Comparison of ENCODE assay signal across 21 cellular contexts in the genomic region with DNA sequence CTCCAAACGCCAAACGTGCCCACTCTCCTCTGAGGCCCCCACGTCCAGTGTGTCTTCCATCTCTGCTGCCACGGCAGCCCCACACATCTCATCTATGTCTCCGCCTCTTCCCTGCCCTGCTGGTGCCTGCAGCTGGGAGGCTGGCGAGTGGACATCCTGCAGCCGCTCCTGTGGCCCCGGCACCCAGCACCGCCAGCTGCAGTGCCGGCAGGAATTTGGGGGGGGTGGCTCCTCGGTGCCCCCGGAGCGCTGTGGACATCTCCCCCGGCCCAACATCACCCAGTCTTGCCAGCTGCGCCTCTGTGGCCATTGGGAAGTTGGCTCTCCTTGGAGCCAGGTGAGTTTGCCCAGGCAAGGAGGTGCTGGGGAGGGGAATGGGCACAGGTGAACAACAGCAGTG. TPM values are rescaled to one million over a fixed set of nuclear protein-coding genes. Genes with fewer than 3 reads are reported as not detected.
A peak's percentile ranks its signal among the peaks of the same experiment; 100 is the strongest.
DNase-seq lines count a peak whose midpoint lies in the region; ATAC-seq, FAIRE-seq and TF ChIP-seq lines count a peak whose summit lies in the region.
"Had no signal": no experiment of that assay in that cellular context is flagged by ENCODE, and none has a peak within 500 bp of the region (broad histone marks: within the 10 kb centered on the region; RNA-seq: fewer than 3 reads in every experiment).

No MANE protein-coding gene starts in this region.

- no peak for TF ChIP-seq EP300 in K562 (IDR thresholded peaks at IDR 0.05; ENCODE audit: low read length)

- H3K27ac ChIP-seq in BLaER1 (peak overlapping the region; percentile 38; the same call in 1 of the 2 replicates), K562 (ENCODE audit: extremely low read depth, low read depth, low read length) (no peak overlapping the region), neutrophil (peak overlapping the region; percentile 32)
- H3K27ac ChIP-seq: hepatocyte had no signal

- BruUV-seq in K562 (replicated peaks; lab: Mats Ljungman, UMichigan) = no TSS peak

- H3K9ac ChIP-seq in BLaER1 (no peak overlapping the region), K562 (ENCODE audit: insufficient read depth in 1 of 2, low read depth in 2 of 2, low read length in 2 of 2) (no peak overlapping the region)

- no peak for TF ChIP-seq CTCF in K562 (IDR thresholded peaks at IDR 0.05 in 2 of 3, conservative IDR thresholded peaks at IDR 0.05 in 1 of 3; ENCODE audit: insufficient read depth in 2 of 3, low read depth in 1 of 3, low read length in 3 of 3)
- TF ChIP-seq CTCF in neutrophil (IDR thresholded peaks at IDR 0.05) = no peak

- intact Hi-C loops in K562 (cut with micrococcal nuclease) = no loop called here

- H3K4me3 ChIP-seq in BLaER1 (no peak overlapping the region), K562 (no peak overlapping the region), neutrophil (ENCODE audit: low read depth in 1 of 2, low read length in 1 of 2) (no peak overlapping the region)
- H3K4me3 ChIP-seq: hepatocyte, lung had no signal

- ATAC-seq in K562 (no peak), GM18519 (IDR thresholded peaks at IDR 0.05; ENCODE audit: low FRiP score, unreplicated experiment) (no peak)
- ATAC-seq: T-cell had no signal

- in situ Hi-C loops in K562 (cut with MboI) = no loop called here

- no peak for TF ChIP-seq RAD21 in K562 (CRISPR knock-in tag; conservative IDR thresholded peaks at IDR 0.05 in 1 of 2, IDR thresholded peaks at IDR 0.05 in 1 of 2)

- peaks cover 56% of the 10 kb centered on the region for H3K79me2 ChIP-seq in K562 (ENCODE audit: control insufficient read depth, insufficient read depth, low read length)

- FAIRE-seq in K562 (lab: Jason Lieb, UNC) = no peak
- FAIRE-seq: islet of Langerhans had no signal

- 89% methylated on average over 14 of the region's 15 CpGs for WGBS in K562 (ENCODE audit: insufficient coverage, low coverage, missing lambda C conversion rate)

- H4K20me1 ChIP-seq in BLaER1 = peaks cover 22% of the 10 kb centered on the region
- peaks cover 19% of the 10 kb centered on the region for H4K20me1 ChIP-seq in K562 (replicated peaks; ENCODE audit: control insufficient read depth, insufficient read depth, low read length)

- TF ChIP-seq POLR2A in K562 (conservative IDR thresholded peaks at IDR 0.05) = peak; percentile 34; the same call in 1 of the 2 replicates

- H3K4me1 ChIP-seq in BLaER1 (peaks cover 44% of the 10 kb centered on the region), K562 (replicated peaks in 1 of 2; ENCODE audit: control insufficient read depth in 2 of 2, insufficient read depth in 2 of 2, low read length in 2 of 2) (peaks cover 31 to 85% of the 10 kb centered on the region in 2 experiments), neutrophil (ENCODE audit: control insufficient read depth in 1 of 2, insufficient read depth in 1 of 2, low read depth in 1 of 2, low read length in 1 of 2) (peaks cover 60 to 61% of the 10 kb centered on the region in 2 experiments)

- POLR2A ChIA-PET in K562 (lab: Yijun Ruan, JAX) = interaction anchor here (0.7 to 2.7 kb wide), 8 partner anchors 9 to 448 kb away, joined by 3 to 12 read pairs (median 3); partner anchors contain the start of gene GOLPH3L

- H3K27me3 ChIP-seq in BLaER1 (no peaks in the 10 kb centered on the region), K562 (ENCODE audit: control insufficient read depth in 2 of 2, insufficient read depth in 2 of 2, low read length in 2 of 2) (no peaks in the 10 kb centered on the region), neutrophil (no peaks in the 10 kb centered on the region)
- H3K27me3 ChIP-seq: hepatocyte, ovary, right atrium auricular region had no signal

- DNase-seq in K562 (ENCODE audit: extremely low read depth in 1 of 4, low spot score in 3 of 4) = no peak
- DNase-seq in activated effector memory CD4-positive, alpha-beta T cell treated with Interleukin-2 at 50 U/mL for 16 hours = no peak
- no peak for DNase-seq in NCI-H2107 treated with DMSO at 0.1 percent for 48 hours (lab: John Stamatoyannopoulos, UW; ENCODE audit: unreplicated experiment)
- DNase-seq: ACHN; activated CD4-positive, alpha-beta T cell treated with anti-CD3 and anti-CD28 coated beads, Interleukin-2, amount 50 U/mL, for 1 hour; NCI-H1092 treated with DMSO at 0.1 percent for 48 hours; NCI-H2029 treated with DMSO at 0.1 percent for 48 hours; NCI-H446; SIG-M5; T-cell had no signal

- peaks cover under 1% of the 10 kb centered on the region for H3K9me1 ChIP-seq in K562 (ENCODE audit: control insufficient read depth, insufficient read depth, low read length)

- no peak overlapping the region for H3K4me2 ChIP-seq in BLaER1
- H3K4me2 ChIP-seq in K562 (ENCODE audit: insufficient read depth, low read length) = no peak overlapping the region
- H3K4me2 ChIP-seq: hepatocyte had no signal

- H3K9me3 ChIP-seq in BLaER1 = no peaks in the 10 kb centered on the region
- H3K9me3 ChIP-seq in K562 (replicated peaks; ENCODE audit: control insufficient read depth, insufficient read depth, low read depth, low read length) = no peaks in the 10 kb centered on the region
- H3K9me3 ChIP-seq in neutrophil = no peaks in the 10 kb centered on the region
- H3K9me3 ChIP-seq: ovary, right atrium auricular region had no signal

- H3K36me3 ChIP-seq in BLaER1 = no peaks in the 10 kb centered on the region
- peaks cover 85% of the 10 kb centered on the region for H3K36me3 ChIP-seq in K562 (ENCODE audit: control insufficient read depth, insufficient read depth, low read length)
- H3K36me3 ChIP-seq in neutrophil = peaks cover 83% of the 10 kb centered on the region
- H3K36me3 ChIP-seq: ovary had no signal

- CTCF ChIA-PET in K562 (lab: Yijun Ruan, JAX; ENCODE audit: low intra/inter-chr PET ratio) = no interaction called here

- no peak overlapping the region for H2AFZ ChIP-seq in K562 (ENCODE audit: low read depth, low read length)
- H2AFZ ChIP-seq: hepatocyte had no signal

RNA-seq across cellular contexts. Expression of gene ADAMTSL4, which starts 8.6 kb away (rescaled TPM):
- 795 and 1,508 TPM in 2 replicates for total RNA-seq in K562 (2011; cell fraction: chromatin; rRNA removed; ENCODE audit: low replicate concordance)
- 712 and 761 TPM in 2 replicates for total RNA-seq in K562 (2011; cell fraction: nucleolus; rRNA removed)
- total RNA-seq in K562 (2011; cell fraction: nucleoplasm; rRNA removed) = 735 and 822 TPM in 2 replicates
- total RNA-seq in K562 (2014; rRNA removed) = 35.6 and 43.6 TPM in 2 replicates
- total RNA-seq in K562 (2014; rRNA removed; fragmentation: Illumina TruSeq; extraction: Trizol) = 18.8 and 20.3 TPM in 2 replicates
- total RNA-seq in K562 (2015; rRNA removed; fragmentation: Illumina TruSeq; extraction: Trizol) = 22.8 and 25.5 TPM in 2 replicates
- total RNA-seq in K562 (2021) = 163 and 212 TPM in 2 replicates
- 53.8 and 132 TPM in 2 replicates for polyA plus RNA-seq in K562 (2011; rRNA removed)
- polyA plus RNA-seq in K562 (2011; cell fraction: cytosol; rRNA removed) = 68.7 and 73.2 TPM in 2 replicates
- polyA plus RNA-seq in K562 (2011; cell fraction: nucleus; rRNA removed) = 800 and 1,003 TPM in 2 replicates
- 127 and 192 TPM in 2 replicates for polyA plus RNA-seq in K562 (2012)
- 116 and 156 TPM in 2 replicates for polyA plus RNA-seq in K562 (2014; fragmentation: Illumina TruSeq; extraction: Trizol)
- 10 to 100 TPM; 12.7 to 14.8 TPM for polyA plus RNA-seq in K562 (2014; fragmentation: Nextera tagmentation; extraction: Ambion mirVana)
- 104 and 137 TPM in 2 replicates for polyA plus RNA-seq in K562 (2014; rRNA removed)
- 23.6 and 31.1 TPM in 2 replicates for polyA minus RNA-seq in K562 (2011; rRNA and poly(A)+ RNA removed)
- 45.7 and 70.1 TPM in 2 replicates for polyA minus RNA-seq in K562 (2011; cell fraction: cytosol; rRNA and poly(A)+ RNA removed)
- polyA minus RNA-seq in K562 (2011; cell fraction: nucleus; rRNA and poly(A)+ RNA removed) = 99.2 and 125 TPM in 2 replicates

RNA-seq across cellular contexts. Expression of gene MCL1, which starts 21.6 kb away (rescaled TPM):
- total RNA-seq in K562 (2011; cell fraction: chromatin; rRNA removed; ENCODE audit: low replicate concordance) = 200 and 281 TPM in 2 replicates
- total RNA-seq in K562 (2011; cell fraction: nucleolus; rRNA removed) = 147 and 148 TPM in 2 replicates
- total RNA-seq in K562 (2011; cell fraction: nucleoplasm; rRNA removed) = 206 and 295 TPM in 2 replicates
- total RNA-seq in K562 (2014; rRNA removed) (129 and 138 TPM in 2 replicates), K562 (2014; rRNA removed; fragmentation: Illumina TruSeq; extraction: Trizol) (153 and 184 TPM in 2 replicates), K562 (2015; rRNA removed; fragmentation: Illumina TruSeq; extraction: Trizol) (109 and 120 TPM in 2 replicates), K562 (2021) (200 and 224 TPM in 2 replicates)
- polyA plus RNA-seq in K562 (2011; rRNA removed) (144 and 222 TPM in 2 replicates), K562 (2014; fragmentation: Illumina TruSeq; extraction: Trizol) (147 and 158 TPM in 2 replicates), K562 (2014; fragmentation: Nextera tagmentation; extraction: Ambion mirVana) (10 to 100 TPM; 27.1 to 31.0 TPM), K562 (2014; rRNA removed) (131 and 143 TPM in 2 replicates)
- 86.7 and 94.2 TPM in 2 replicates for polyA plus RNA-seq in K562 (2011; cell fraction: cytosol; rRNA removed)
- 179 and 244 TPM in 2 replicates for polyA plus RNA-seq in K562 (2011; cell fraction: nucleus; rRNA removed)
- 139 and 140 TPM in 2 replicates for polyA plus RNA-seq in K562 (2012)
- polyA minus RNA-seq in K562 (2011; rRNA and poly(A)+ RNA removed) = 221 and 238 TPM in 2 replicates
- polyA minus RNA-seq in K562 (2011; cell fraction: cytosol; rRNA and poly(A)+ RNA removed) = 104 and 109 TPM in 2 replicates
- polyA minus RNA-seq in K562 (2011; cell fraction: nucleus; rRNA and poly(A)+ RNA removed) = 141 and 172 TPM in 2 replicates

RNA-seq across cellular contexts. Expression of gene FALEC, which starts 42.3 kb away (rescaled TPM):
- 0.95 and 3.3 TPM in 2 replicates for total RNA-seq in K562 (2011; cell fraction: chromatin; rRNA removed; ENCODE audit: low replicate concordance)
- total RNA-seq in K562 (2011; cell fraction: nucleolus; rRNA removed) = 0.92 and 1.0 TPM in 2 replicates
- total RNA-seq in K562 (2011; cell fraction: nucleoplasm; rRNA removed) = 1.8 and 2.4 TPM in 2 replicates
- 0.33 and 1.8 TPM in 2 replicates for total RNA-seq in K562 (2014; rRNA removed)
- 0.38 TPM in 1 of 2 replicates, not detected in the other for total RNA-seq in K562 (2014; rRNA removed; fragmentation: Illumina TruSeq; extraction: Trizol)
- 0.45 TPM in 1 of 2 replicates, not detected in the other for total RNA-seq in K562 (2015; rRNA removed; fragmentation: Illumina TruSeq; extraction: Trizol)
- 0.51 TPM in 1 of 2 replicates, not detected in the other for total RNA-seq in K562 (2021)
- 0.15 and 0.53 TPM in 2 replicates for polyA plus RNA-seq in K562 (2011; rRNA removed)
- 0.18 and 0.19 TPM in 2 replicates for polyA plus RNA-seq in K562 (2011; cell fraction: cytosol; rRNA removed)
- 0.58 and 0.67 TPM in 2 replicates for polyA plus RNA-seq in K562 (2011; cell fraction: nucleus; rRNA removed)
- polyA plus RNA-seq in K562 (2012) = 0.21 and 0.43 TPM in 2 replicates
- not detected in 2 replicates for polyA plus RNA-seq in K562 (2014; fragmentation: Illumina TruSeq; extraction: Trizol)
- not detected for polyA plus RNA-seq in K562 (2014; fragmentation: Nextera tagmentation; extraction: Ambion mirVana)
- polyA plus RNA-seq in K562 (2014; rRNA removed) = 0.56 and 0.73 TPM in 2 replicates
- polyA minus RNA-seq in K562 (2011; rRNA and poly(A)+ RNA removed) = 0.63 and 0.72 TPM in 2 replicates
- polyA minus RNA-seq in K562 (2011; cell fraction: cytosol; rRNA and poly(A)+ RNA removed) = not detected in 2 replicates
- 1.1 TPM in 1 of 2 replicates, not detected in the other for polyA minus RNA-seq in K562 (2011; cell fraction: nucleus; rRNA and poly(A)+ RNA removed)
- total RNA-seq: dermis microvascular lymphatic vessel endothelial cell, G401, hepatocyte, lung, right atrium auricular region, temporal lobe had no signal

RNA-seq across cellular contexts. Expression of gene ECM1, which starts 49.9 kb away (rescaled TPM):
- 68.4 and 156 TPM in 2 replicates for total RNA-seq in K562 (2011; cell fraction: chromatin; rRNA removed; ENCODE audit: low replicate concordance)
- 117 and 147 TPM in 2 replicates for total RNA-seq in K562 (2011; cell fraction: nucleolus; rRNA removed)
- 110 and 118 TPM in 2 replicates for total RNA-seq in K562 (2011; cell fraction: nucleoplasm; rRNA removed)
- total RNA-seq in K562 (2014; rRNA removed) = 24.4 and 33.0 TPM in 2 replicates
- total RNA-seq in K562 (2014; rRNA removed; fragmentation: Illumina TruSeq; extraction: Trizol) = 10.7 and 11.3 TPM in 2 replicates
- 12.8 and 13.6 TPM in 2 replicates for total RNA-seq in K562 (2015; rRNA removed; fragmentation: Illumina TruSeq; extraction: Trizol)
- 30.1 and 39.3 TPM in 2 replicates for total RNA-seq in K562 (2021)
- 9.4 and 20.8 TPM in 2 replicates for polyA plus RNA-seq in K562 (2011; rRNA removed)
- polyA plus RNA-seq in K562 (2011; cell fraction: cytosol; rRNA removed) = 13.6 and 30.6 TPM in 2 replicates
- polyA plus RNA-seq in K562 (2011; cell fraction: nucleus; rRNA removed) = 57.5 and 132 TPM in 2 replicates
- polyA plus RNA-seq in K562 (2012) = 50.1 and 67.4 TPM in 2 replicates
- 52.2 and 59.5 TPM in 2 replicates for polyA plus RNA-seq in K562 (2014; fragmentation: Illumina TruSeq; extraction: Trizol)
- 1 to 10 TPM; 6.6 to 7.0 TPM for polyA plus RNA-seq in K562 (2014; fragmentation: Nextera tagmentation; extraction: Ambion mirVana)
- polyA plus RNA-seq in K562 (2014; rRNA removed) = 16.3 and 23.9 TPM in 2 replicates
- polyA minus RNA-seq in K562 (2011; rRNA and poly(A)+ RNA removed) = 8.1 and 9.4 TPM in 2 replicates
- polyA minus RNA-seq in K562 (2011; cell fraction: cytosol; rRNA and poly(A)+ RNA removed) = 14.9 and 22.9 TPM in 2 replicates
- polyA minus RNA-seq in K562 (2011; cell fraction: nucleus; rRNA and poly(A)+ RNA removed) = 8.2 and 14.0 TPM in 2 replicates
